8 cellular contexts compared by ENCODE assay signal in genomic region chr15:99719096-99719541, GRCh38. TPM values are rescaled to one million over a fixed set of nuclear protein-coding genes. Genes with fewer than 3 reads are reported as not detected.
DNase-seq lines count a peak whose midpoint lies in the region; ATAC-seq and TF ChIP-seq lines count a peak whose summit lies in the region.

No MANE protein-coding gene starts in this region.

- H3K27me3 ChIP-seq in GM06990 (replicated peaks; ENCODE audit: control insufficient read depth, insufficient read depth, low read length): no peaks in the 10 kb centered on the region

- H3K36me3 ChIP-seq in GM06990 (ENCODE audit: control insufficient read depth, insufficient read depth, low read length): peaks cover 3% of the 10 kb centered on the region

- DNase-seq in GM06990 (ENCODE audit: extremely low read depth, insufficient read length) (peak; percentile 60), cardiac fibroblast (ENCODE audit: low read depth in 2 of 2) (peak; percentile 57 to 65), occipital lobe (lab: John Stamatoyannopoulos, UW) (no peak), globus pallidus (ENCODE audit: low spot score) (no peak), mesenteric fat pad (ENCODE audit: low spot score) (no peak), midbrain (lab: John Stamatoyannopoulos, UW) (no peak)

- ATAC-seq in GM21390 (IDR thresholded peaks at IDR 0.05; ENCODE audit: unreplicated experiment) (peak; percentile 86), HG03520 (IDR thresholded peaks at IDR 0.05; ENCODE audit: unreplicated experiment) (peak; percentile 85)

- no peak overlapping the region; the same call in 1 of the 2 replicates for H3K4me3 ChIP-seq in GM06990 (replicated peaks; ENCODE audit: low read depth, low read length)
- H3K4me3 ChIP-seq in cardiac fibroblast (replicated peaks in 1 of 2; ENCODE audit: low read depth in 2 of 2, low read length in 2 of 2): no peak overlapping the region

- no peak for TF ChIP-seq CTCF in GM06990 (IDR thresholded peaks at IDR 0.05; ENCODE audit: insufficient read depth, low read length, poor library complexity, severe bottlenecking)
- no peak for TF ChIP-seq CTCF in cardiac fibroblast (IDR thresholded peaks at IDR 0.05; ENCODE audit: low read depth, low read length)

RNA-seq across cellular contexts. Expression of gene LYSMD4, which starts 14.1 kb away (rescaled TPM):
- total RNA-seq in occipital lobe (23.9 TPM), mesenteric fat pad (6.4 TPM)

Comparison
In these comparisons a context has a peak if more than half of its experiments do, and no peak if none do; other contexts are left out.
1. DNase-seq: peak in GM06990 (single experiment) and cardiac fibroblast (2 of 2); none in occipital lobe (single experiment), globus pallidus (single experiment), mesenteric fat pad (single experiment) and midbrain (single experiment).